ENCODE assay signal across 1 cellular context in the genomic region with DNA sequence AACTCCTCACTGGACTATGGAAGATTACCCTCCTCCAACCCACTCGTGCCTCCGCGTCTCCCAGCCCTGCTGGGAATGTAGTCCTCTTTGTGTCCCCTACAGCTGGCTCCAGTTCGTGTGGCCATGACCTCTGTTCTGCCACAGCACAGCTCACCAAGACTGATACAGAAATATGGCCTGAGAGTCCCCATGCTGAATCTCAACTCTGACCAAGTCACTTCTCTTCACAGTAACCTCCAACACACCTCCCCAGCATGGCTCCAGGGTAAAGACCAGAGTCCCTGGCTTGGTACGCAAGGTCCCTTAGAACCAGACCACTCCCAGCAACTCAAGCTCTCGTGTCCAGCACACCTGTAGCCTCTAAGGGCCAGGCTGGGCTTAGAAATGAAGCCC.
TF ChIP-seq lines count a peak whose summit lies in the region.

No MANE protein-coding gene starts in this region.

TF ChIP-seq in endothelial cell of umbilical vein, 7 proteins besides CTCF, POLR2A, EP300 and RAD21:
- TF ChIP-seq JUN (IDR thresholded peaks at IDR 0.05; ENCODE audit: borderline replicate concordance, insufficient read depth, insufficient read length, low read depth), result no peak
- no peak for TF ChIP-seq FOS (IDR thresholded peaks at IDR 0.05; ENCODE audit: borderline replicate concordance, insufficient read depth, low read length)
- no peak for TF ChIP-seq POLR2AphosphoS5 (IDR thresholded peaks at IDR 0.05; ENCODE audit: insufficient read depth, low read depth, low read length)
- TF ChIP-seq MYC (IDR thresholded peaks at IDR 0.05; ENCODE audit: low read depth, low read length), result no peak
- no peak for TF ChIP-seq EZH2 (IDR thresholded peaks at IDR 0.05; ENCODE audit: borderline replicate concordance, low read depth, low read length, severe bottlenecking)
- TF ChIP-seq, protein P1, sequence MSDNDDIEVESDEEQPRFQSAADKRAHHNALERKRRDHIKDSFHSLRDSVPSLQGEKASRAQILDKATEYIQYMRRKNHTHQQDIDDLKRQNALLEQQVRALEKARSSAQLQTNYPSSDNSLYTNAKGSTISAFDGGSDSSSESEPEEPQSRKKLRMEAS (IDR thresholded peaks at IDR 0.05; ENCODE audit: insufficient read depth, insufficient read length), result no peak
- TF ChIP-seq GATA2 (IDR thresholded peaks at IDR 0.05; ENCODE audit: insufficient read depth, insufficient read length, low read depth, low read length), result no peak
TF ChIP-seq in endothelial cell of umbilical vein: peak in this region for 0.
